25 cellular contexts compared by ENCODE assay signal in the genomic region with DNA sequence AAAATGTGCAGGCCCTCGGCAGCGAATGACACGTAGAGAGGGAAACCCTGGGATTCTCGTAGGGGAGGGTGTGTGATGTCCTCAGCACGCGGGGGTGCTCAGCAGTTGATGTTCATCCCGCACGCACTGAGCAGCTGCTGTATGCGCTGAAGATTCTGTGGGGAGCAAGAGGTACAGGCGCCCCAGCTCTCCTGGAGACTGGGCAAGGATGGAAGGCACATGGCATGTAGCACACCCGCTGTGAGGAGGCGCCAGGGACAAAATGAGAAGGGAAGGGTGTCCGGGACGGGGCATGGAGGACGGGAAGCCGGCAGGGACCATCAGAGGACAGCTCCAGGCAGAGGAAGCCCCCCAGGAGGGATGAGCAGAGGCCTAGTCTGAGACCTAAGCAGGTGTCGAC. TPM values are rescaled to one million over a fixed set of nuclear protein-coding genes. Genes with fewer than 3 reads are reported as not detected.
A peak's percentile ranks its signal among the peaks of the same experiment; 100 is the strongest.
DNase-seq lines count a peak whose midpoint lies in the region; TF ChIP-seq lines count a peak whose summit lies in the region.
"Had no signal": no experiment of that assay in that cellular context is flagged by ENCODE, and none has a peak within 500 bp of the region (broad histone marks: within the 10 kb centered on the region; RNA-seq: fewer than 3 reads in every experiment).

No MANE protein-coding gene starts in this region.

- H3K4me3 Mint-ChIP-seq in nephron = no peak overlapping the region
- H3K4me3 Mint-ChIP-seq: activated CD4-positive, alpha-beta T cell treated with anti-CD3 and anti-CD28 coated beads for 36 hours; activated T-cell treated with anti-CD3 and anti-CD28 coated beads, Interleukin-2, amount 50 U/mL, for 24 hours; CD14-positive monocyte had no signal

- no peaks in the 10 kb centered on the region for H3K9me2 ChIP-seq in GM23248 (ENCODE audit: insufficient read depth)

- peaks cover 55 to 100% (median 94%) of the 10 kb centered on the region in 11 experiments for H4K20me1 ChIP-seq in BLaER1 treated with 17β-estradiol and CSF1 and Interleukin-3, amounts not matched to agents 10 nM and 100 nM
- H4K20me1 ChIP-seq in GM23248 (ENCODE audit: insufficient read depth) = no peaks in the 10 kb centered on the region

- in situ Hi-C loops in GM23248 (cut with MboI) = no loop called here

- H2AFZ ChIP-seq in GM23248 = no peak overlapping the region

- TF ChIP-seq POLR2A in spleen (IDR thresholded peaks at IDR 0.05) = no peak

- H3K27me3 ChIP-seq in BLaER1 treated with 17β-estradiol and CSF1 and Interleukin-3, amounts not matched to agents 10 nM and 100 nM = no peaks in the 10 kb centered on the region
- H3K27me3 ChIP-seq in WERI-Rb-1 (ENCODE audit: insufficient read depth, low read depth, severe bottlenecking) (no peaks in the 10 kb centered on the region), spleen (replicated peaks in 1 of 7) (no peaks in the 10 kb centered on the region), GM23248 (replicated peaks; ENCODE audit: insufficient read depth) (no peaks in the 10 kb centered on the region)
- H3K27me3 ChIP-seq: esophagus muscularis mucosa had no signal

- H3K4me1 Mint-ChIP-seq in nephron = peaks cover 37% of the 10 kb centered on the region

- WGBS in spleen, 5 donors = 89 to 94% (median 91%) methylated on average over 17 of the region's 17 CpGs
- WGBS in GM23248 (ENCODE audit: low coverage in 1 of 2, low lambda C conversion rate in 2 of 2, missing lambda C conversion rate in 2 of 2), 2 experiments = 94 to 95% methylated on average over 17 of the region's 17 CpGs

- peaks cover 0 to 5% (median 0%) of the 10 kb centered on the region in 11 experiments; a peak in 2 of 22 replicates for H3K9me3 ChIP-seq in BLaER1 treated with 17β-estradiol and CSF1 and Interleukin-3, amounts not matched to agents 10 nM and 100 nM (replicated peaks in 1 of 11)
- no peaks in the 10 kb centered on the region for H3K9me3 ChIP-seq in WERI-Rb-1 (ENCODE audit: severe bottlenecking)
- no peaks in the 10 kb centered on the region for H3K9me3 ChIP-seq in spleen
- H3K9me3 ChIP-seq in GM23248 (ENCODE audit: low read depth) = no peaks in the 10 kb centered on the region
- H3K9me3 ChIP-seq: esophagus muscularis mucosa had no signal

- H3K9me3 Mint-ChIP-seq in nephron = no peaks in the 10 kb centered on the region
- H3K9me3 Mint-ChIP-seq: activated T-cell treated with anti-CD3 and anti-CD28 coated beads, Interleukin-2, amount 50 U/mL, for 24 hours had no signal

- H3K4me2 ChIP-seq in BLaER1 treated with 17β-estradiol and CSF1 and Interleukin-3, amounts not matched to agents 10 nM and 100 nM = peak overlapping the region; percentile 79 to 95 (median 90); a peak in 21 of 22 replicates
- H3K4me2 ChIP-seq in GM23248 (ENCODE audit: unreplicated experiment) = no peak overlapping the region

- peak overlapping the region in 2 of 11 experiments; percentile 60 to 66; a peak in 3 of 22 replicates for H3K27ac ChIP-seq in BLaER1 treated with 17β-estradiol and CSF1 and Interleukin-3, amounts not matched to agents 10 nM and 100 nM
- H3K27ac ChIP-seq in WERI-Rb-1 (peak overlapping the region; percentile 66), spleen (peak overlapping the region in 4 of 8 donors; percentile 30 to 71 (median 56)), GM23248 (no peak overlapping the region)

- H3K4me3 ChIP-seq in BLaER1 treated with 17β-estradiol and CSF1 and Interleukin-3, amounts not matched to agents 10 nM and 100 nM = no peak overlapping the region
- no peak overlapping the region for H3K4me3 ChIP-seq in WERI-Rb-1 (ENCODE audit: low read depth, low read length)
- no peak overlapping the region for H3K4me3 ChIP-seq in spleen
- H3K4me3 ChIP-seq in GM23248 = no peak overlapping the region
- H3K4me3 ChIP-seq: esophagus muscularis mucosa, lung had no signal

- H3K27ac Mint-ChIP-seq in nephron = peak overlapping the region in 2 of 3 experiments; percentile 29 to 47
- H3K27ac Mint-ChIP-seq: activated CD4-positive, alpha-beta T cell treated with anti-CD3 and anti-CD28 coated beads for 36 hours; activated T-cell treated with anti-CD3 and anti-CD28 coated beads, Interleukin-2, amount 50 U/mL, for 24 hours; CD14-positive monocyte had no signal

- H3F3A ChIP-seq in GM23248 (ENCODE audit: insufficient read depth) = no peaks in the 10 kb centered on the region

- peaks cover 12% of the 10 kb centered on the region for H3K36me3 Mint-ChIP-seq in nephron (ENCODE audit: low read depth)

- peaks cover 14 to 41% (median 33%) of the 10 kb centered on the region in 11 experiments; a peak in 21 of 22 replicates for H3K36me3 ChIP-seq in BLaER1 treated with 17β-estradiol and CSF1 and Interleukin-3, amounts not matched to agents 10 nM and 100 nM
- H3K36me3 ChIP-seq in WERI-Rb-1 = peaks cover 3% of the 10 kb centered on the region
- peaks cover 0 to 14% (median 0%) of the 10 kb centered on the region in 6 donors for H3K36me3 ChIP-seq in spleen
- no peaks in the 10 kb centered on the region for H3K36me3 ChIP-seq in GM23248 (ENCODE audit: low read depth)
- H3K36me3 ChIP-seq: esophagus muscularis mucosa had no signal

- peak overlapping the region in 1 of 11 experiments; percentile 52; a peak in 1 of 22 replicates for H3K9ac ChIP-seq in BLaER1 treated with 17β-estradiol and CSF1 and Interleukin-3, amounts not matched to agents 10 nM and 100 nM
- H3K9ac ChIP-seq in GM23248 = no peak overlapping the region

- intact Hi-C loops in spleen (cut with DNase I; ENCODE audit: low total_unique reads) = no loop called here

- TF ChIP-seq CTCF in WERI-Rb-1 (IDR thresholded peaks at IDR 0.05; ENCODE audit: low read depth, low read length) (no peak), nephron (IDR thresholded peaks at IDR 0.05; ENCODE audit: unreplicated experiment in 3 of 3) (no peak), spleen (IDR thresholded peaks at IDR 0.05 in 8 of 11, conservative IDR thresholded peaks at IDR 0.05 in 3 of 11) (no peak)

- H3K79me2 ChIP-seq in GM23248 (ENCODE audit: insufficient read depth) = no peaks in the 10 kb centered on the region

- H3K27me3 Mint-ChIP-seq in nephron (ENCODE audit: low read depth) = peaks cover 3% of the 10 kb centered on the region
- H3K27me3 Mint-ChIP-seq: activated CD4-positive, alpha-beta T cell treated with anti-CD3 and anti-CD28 coated beads for 36 hours; activated T-cell treated with anti-CD3 and anti-CD28 coated beads, Interleukin-2, amount 50 U/mL, for 24 hours had no signal

- no peak for DNase-seq in WERI-Rb-1
- DNase-seq in spleen = peak; percentile 64
- DNase-seq in central memory CD4-positive, alpha-beta T cell = no peak
- no peak for DNase-seq in GM23248
- DNase-seq in activated T-cell treated with anti-CD3 and anti-CD28 coated beads, Interleukin-2, amount 50 U/mL, for 48 hours = no peak
- DNase-seq: activated CD4-positive, alpha-beta T cell treated with anti-CD3 and anti-CD28 coated beads for 36 hours; activated CD8-positive, alpha-beta memory T cell treated with anti-CD3 and anti-CD28 coated beads for 24 hours; activated naive CD4-positive, alpha-beta T cell treated with Interleukin-2 at 50 U/mL for 16 hours; activated T-cell treated with anti-CD3 and anti-CD28 coated beads, Interleukin-2, amount 50 U/mL, for 24 hours; amniotic stem cell; Calu3; DND-41; effector memory CD4-positive, alpha-beta T cell; foreskin melanocyte; HCEC 1CT; hypothalamus; Karpas-422; NCI-H1694; NCI-H526 treated with DMSO at 0.1 percent for 48 hours; nucleus accumbens had no signal

- H3K4me1 ChIP-seq in BLaER1 treated with 17β-estradiol and CSF1 and Interleukin-3, amounts not matched to agents 10 nM and 100 nM = peaks cover 59 to 72% (median 65%) of the 10 kb centered on the region in 10 experiments
- peaks cover under 1 to 38% (median 17%) of the 10 kb centered on the region in 6 donors for H3K4me1 ChIP-seq in spleen
- H3K4me1 ChIP-seq in GM23248 (ENCODE audit: insufficient read depth) = no peaks in the 10 kb centered on the region

RNA-seq across cellular contexts. Expression of a gene that starts 15.4 kb away (rescaled TPM):
- total RNA-seq in spleen = 10 to 100 TPM; 57.3 to 91.3 (median 65.0) TPM
- polyA plus RNA-seq in spleen = 1 to 10 TPM; 2.7 to 5.5 (median 3.0) TPM
- 3.2 and 4.9 TPM in 2 replicates for total RNA-seq in GM23248 (2014; rRNA removed; shearing (Covaris generic))
- 4.4 and 5.0 TPM in 2 replicates for polyA plus RNA-seq in GM23248 (2016; fragmentation: Nextera tagmentation; extraction: Ambion mirVana)
